10 cellular contexts compared by ENCODE assay signal in the genomic region with DNA sequence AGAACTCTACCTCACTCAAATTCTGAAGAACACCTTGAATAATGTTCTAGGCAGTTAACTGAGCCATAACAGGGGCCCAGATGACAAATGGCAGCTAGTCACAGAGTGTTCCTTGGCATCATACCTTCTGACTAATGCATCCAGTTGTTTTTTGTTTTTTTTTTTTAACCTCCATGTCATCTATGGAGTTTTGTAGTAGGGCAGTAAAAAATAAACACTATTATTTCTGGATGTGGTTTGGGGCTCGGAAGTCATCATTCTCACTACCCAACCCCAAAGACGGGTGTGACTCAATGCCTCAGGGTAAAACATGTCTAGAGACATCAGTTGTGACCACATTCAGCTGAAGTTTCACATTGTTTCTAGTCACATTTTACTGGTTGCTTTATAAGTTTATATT. TPM values are rescaled to one million over a fixed set of nuclear protein-coding genes. Genes with fewer than 3 reads are reported as not detected.
A peak's percentile ranks its signal among the peaks of the same experiment; 100 is the strongest.
DNase-seq lines count a peak whose midpoint lies in the region; ATAC-seq lines count a peak whose summit lies in the region.
"Had no signal": no experiment of that assay in that cellular context is flagged by ENCODE, and none has a peak within 500 bp of the region (broad histone marks: within the 10 kb centered on the region; RNA-seq: fewer than 3 reads in every experiment).

No MANE protein-coding gene starts in this region.

- no peaks in the 10 kb centered on the region for H3K27me3 ChIP-seq in skeletal muscle satellite cell (ENCODE audit: control insufficient read depth, insufficient read depth, low read length)
- H3K27me3 ChIP-seq: gastrocnemius medialis had no signal

- no peaks in the 10 kb centered on the region for H3K27me3 Mint-ChIP-seq in activated CD8-positive, alpha-beta memory T cell treated with anti-CD3 and anti-CD28 coated beads, Interleukin-2, amount 10 ng/mL, durations not matched to agents 7 days and 5 days
- H3K27me3 Mint-ChIP-seq in T-helper 2 cell treated with Interferon-gamma antibody and Interleukin-4, amounts not matched to agents 5 μg/mL and 100 μg/mL, for 36 hours (ENCODE audit: low read depth): no peaks in the 10 kb centered on the region
- H3K27me3 Mint-ChIP-seq: CD4-positive, CD25-positive, alpha-beta regulatory T cell had no signal

- peaks cover 17% of the 10 kb centered on the region for H3K36me3 Mint-ChIP-seq in activated CD8-positive, alpha-beta memory T cell treated with anti-CD3 and anti-CD28 coated beads, Interleukin-2, amount 10 ng/mL, durations not matched to agents 7 days and 5 days
- H3K36me3 Mint-ChIP-seq in T-helper 2 cell treated with Interferon-gamma antibody and Interleukin-4, amounts not matched to agents 5 μg/mL and 100 μg/mL, for 36 hours (ENCODE audit: low read depth): peaks cover 22% of the 10 kb centered on the region

- peak; percentile 95 for ATAC-seq in activated CD8-positive, alpha-beta memory T cell treated with anti-CD3 and anti-CD28 coated beads, Interleukin-2, amount 10 ng/mL, durations not matched to agents 7 days and 5 days
- ATAC-seq in HG02943 (IDR thresholded peaks at IDR 0.05; ENCODE audit: low read depth, unreplicated experiment): peak; percentile 77

- H3K27ac Mint-ChIP-seq in activated CD8-positive, alpha-beta memory T cell treated with anti-CD3 and anti-CD28 coated beads, Interleukin-2, amount 10 ng/mL, durations not matched to agents 7 days and 5 days: peak overlapping the region; percentile 68
- peak overlapping the region; percentile 84 for H3K27ac Mint-ChIP-seq in T-helper 2 cell treated with Interferon-gamma antibody and Interleukin-4, amounts not matched to agents 5 μg/mL and 100 μg/mL, for 36 hours
- H3K27ac Mint-ChIP-seq: CD4-positive, CD25-positive, alpha-beta regulatory T cell had no signal

- peaks cover 23% of the 10 kb centered on the region for H3K4me1 ChIP-seq in skeletal muscle satellite cell (ENCODE audit: control insufficient read depth, insufficient read depth, low read length)
- H3K4me1 ChIP-seq: gastrocnemius medialis had no signal

- no peak overlapping the region for H3K4me3 ChIP-seq in skeletal muscle satellite cell (ENCODE audit: low read length)
- H3K4me3 ChIP-seq: gastrocnemius medialis had no signal

- no peak overlapping the region for H3K4me3 Mint-ChIP-seq in activated CD8-positive, alpha-beta memory T cell treated with anti-CD3 and anti-CD28 coated beads, Interleukin-2, amount 10 ng/mL, durations not matched to agents 7 days and 5 days
- peak overlapping the region; percentile 54 for H3K4me3 Mint-ChIP-seq in T-helper 2 cell treated with Interferon-gamma antibody and Interleukin-4, amounts not matched to agents 5 μg/mL and 100 μg/mL, for 36 hours
- H3K4me3 Mint-ChIP-seq: CD4-positive, CD25-positive, alpha-beta regulatory T cell had no signal

- DNase-seq in activated CD8-positive, alpha-beta memory T cell treated with anti-CD3 and anti-CD28 coated beads, Interleukin-2, amount 10 ng/mL, durations not matched to agents 7 days and 5 days: peak; percentile 66
- DNase-seq in activated CD8-positive, alpha-beta memory T cell treated with anti-CD3 and anti-CD28 coated beads for 24 hours: no peak
- peak; percentile 52 for DNase-seq in T-helper 2 cell treated with Interferon-gamma antibody and Interleukin-4, amounts not matched to agents 5 μg/mL and 100 μg/mL, for 36 hours (ENCODE audit: low spot score)
- DNase-seq in cerebellar cortex (ENCODE audit: low spot score) (no peak), T1000 (lab: John Stamatoyannopoulos, UW) (no peak), Kasumi-1 (lab: John Stamatoyannopoulos, UW) (no peak)
- DNase-seq: gastrocnemius medialis had no signal

- no peak overlapping the region for H3K9ac ChIP-seq in skeletal muscle satellite cell (ENCODE audit: low read depth, low read length)

- CTCF ChIA-PET in activated CD8-positive, alpha-beta memory T cell treated with anti-CD3 and anti-CD28 coated beads, Interleukin-2, amount 10 ng/mL, durations not matched to agents 7 days and 5 days (lab: Charles Lee): interaction anchor here (1.2 kb wide), 1 partner anchor 38 kb away, joined by 3 read pairs; no protein-coding TSS in a partner anchor

- peak overlapping the region; percentile 55 for H3K4me2 ChIP-seq in skeletal muscle satellite cell (ENCODE audit: low read length)

- no peaks in the 10 kb centered on the region for H3K36me3 ChIP-seq in skeletal muscle satellite cell (ENCODE audit: insufficient read depth, low read length)
- H3K36me3 ChIP-seq: gastrocnemius medialis had no signal

- peaks cover 20% of the 10 kb centered on the region for H3K4me1 Mint-ChIP-seq in activated CD8-positive, alpha-beta memory T cell treated with anti-CD3 and anti-CD28 coated beads, Interleukin-2, amount 10 ng/mL, durations not matched to agents 7 days and 5 days
- peaks cover 24% of the 10 kb centered on the region for H3K4me1 Mint-ChIP-seq in T-helper 2 cell treated with Interferon-gamma antibody and Interleukin-4, amounts not matched to agents 5 μg/mL and 100 μg/mL, for 36 hours (ENCODE audit: low read depth)

- H3K9me3 ChIP-seq in skeletal muscle satellite cell (replicated peaks; ENCODE audit: low read length): no peaks in the 10 kb centered on the region
- H3K9me3 ChIP-seq: gastrocnemius medialis had no signal

- H3K9me3 Mint-ChIP-seq in activated CD8-positive, alpha-beta memory T cell treated with anti-CD3 and anti-CD28 coated beads, Interleukin-2, amount 10 ng/mL, durations not matched to agents 7 days and 5 days (ENCODE audit: low read depth): no peaks in the 10 kb centered on the region
- no peaks in the 10 kb centered on the region for H3K9me3 Mint-ChIP-seq in T-helper 2 cell treated with Interferon-gamma antibody and Interleukin-4, amounts not matched to agents 5 μg/mL and 100 μg/mL, for 36 hours
- H3K9me3 Mint-ChIP-seq: CD4-positive, CD25-positive, alpha-beta regulatory T cell had no signal

RNA-seq across cellular contexts. Expression of a gene that starts 31.2 kb away (rescaled TPM):
- under 1 TPM; 0.23 to 0.40 TPM for total RNA-seq in activated CD8-positive, alpha-beta memory T cell treated with anti-CD3 and anti-CD28 coated beads, Interleukin-2, amount 10 ng/mL, durations not matched to agents 7 days and 5 days
- total RNA-seq in skeletal muscle satellite cell (2012; rRNA removed): under 0.01 and 0.25 TPM in 2 replicates
- total RNA-seq: gastrocnemius medialis had no signal

Comparison
In these comparisons a context has a peak if more than half of its experiments do, and no peak if none do; other contexts are left out.
1. DNase-seq: peak in activated CD8-positive, alpha-beta memory T cell treated with anti-CD3 and anti-CD28 coated beads, Interleukin-2, amount 10 ng/mL, durations not matched to agents 7 days and 5 days (single experiment) and T-helper 2 cell treated with Interferon-gamma antibody and Interleukin-4, amounts not matched to agents 5 μg/mL and 100 μg/mL, for 36 hours (single experiment); none in activated CD8-positive, alpha-beta memory T cell treated with anti-CD3 and anti-CD28 coated beads for 24 hours (single experiment), cerebellar cortex (single experiment), T1000 (single experiment) and Kasumi-1 (0 of 2).